1 cellular context compared by ENCODE assay signal in the genomic region with DNA sequence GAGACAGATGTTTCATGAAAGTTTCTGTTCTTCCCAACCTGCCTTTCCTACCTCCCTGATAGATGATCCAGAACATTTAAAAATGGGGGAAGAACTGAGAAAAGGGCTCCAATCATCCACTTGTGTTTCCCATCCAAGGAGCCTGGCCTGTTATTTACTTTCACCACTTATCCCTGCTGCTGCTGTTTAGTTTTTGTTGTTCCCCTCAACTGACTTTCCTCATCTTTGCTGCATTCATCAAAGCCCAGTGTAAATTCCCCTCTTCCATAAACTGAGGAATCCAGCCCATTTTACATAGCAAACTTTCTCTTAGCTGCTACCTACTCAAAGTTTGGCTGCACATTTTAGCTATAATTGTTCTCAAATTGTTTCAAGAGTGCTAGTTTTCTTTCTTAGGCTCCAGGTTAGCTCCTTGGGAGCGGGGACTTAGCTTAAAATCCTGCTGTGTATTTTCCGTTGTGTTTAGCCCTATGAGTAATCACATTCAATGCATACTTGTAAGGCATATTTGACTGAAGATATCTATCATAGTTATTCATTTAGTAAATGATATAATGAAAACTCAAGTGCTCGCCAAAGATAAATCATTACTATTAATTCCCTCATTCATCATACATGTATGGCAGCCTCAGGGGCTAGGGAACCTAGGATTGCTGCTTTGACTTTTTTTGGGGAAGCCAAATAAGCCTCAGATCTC.
TF ChIP-seq lines count a peak whose summit lies in the region.

No MANE protein-coding gene starts in this region.

TF ChIP-seq in GM23338, 12 proteins besides CTCF, POLR2A, EP300 and RAD21 (continued from another document):
- TF ChIP-seq, protein P1, sequence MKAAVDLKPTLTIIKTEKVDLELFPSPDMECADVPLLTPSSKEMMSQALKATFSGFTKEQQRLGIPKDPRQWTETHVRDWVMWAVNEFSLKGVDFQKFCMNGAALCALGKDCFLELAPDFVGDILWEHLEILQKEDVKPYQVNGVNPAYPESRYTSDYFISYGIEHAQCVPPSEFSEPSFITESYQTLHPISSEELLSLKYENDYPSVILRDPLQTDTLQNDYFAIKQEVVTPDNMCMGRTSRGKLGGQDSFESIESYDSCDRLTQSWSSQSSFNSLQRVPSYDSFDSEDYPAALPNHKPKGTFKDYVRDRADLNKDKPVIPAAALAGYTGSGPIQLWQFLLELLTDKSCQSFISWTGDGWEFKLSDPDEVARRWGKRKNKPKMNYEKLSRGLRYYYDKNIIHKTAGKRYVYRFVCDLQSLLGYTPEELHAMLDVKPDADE (IDR thresholded peaks at IDR 0.05), result no peak
- TF ChIP-seq ZNF331 (CRISPR knock-in tag; IDR thresholded peaks at IDR 0.05; ENCODE audit: low read depth) (no peak), EZH2 (IDR thresholded peaks at IDR 0.05; ENCODE audit: low read depth, unreplicated experiment) (no peak)
